27 cellular contexts compared by ENCODE assay signal in the genomic region with DNA sequence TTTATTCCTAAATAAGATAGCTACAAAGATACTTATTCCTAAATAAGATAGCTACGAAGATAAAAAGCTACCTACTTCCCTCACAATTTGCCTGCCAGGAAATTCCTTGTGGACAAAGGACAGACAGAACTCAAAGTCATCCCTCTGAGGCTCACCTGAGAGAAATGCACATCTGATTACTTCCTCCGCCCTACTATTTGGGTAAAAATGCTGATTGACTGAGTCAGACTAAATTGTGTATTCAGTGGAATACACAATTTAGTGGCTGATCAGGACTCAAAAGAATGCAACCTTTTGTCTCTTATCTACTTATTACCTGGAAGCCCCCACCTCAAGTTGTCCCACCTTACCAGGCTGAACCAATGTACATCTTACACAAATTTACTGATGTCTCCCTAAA. TPM values are rescaled to one million over a fixed set of nuclear protein-coding genes. Genes with fewer than 3 reads are reported as not detected.
DNase-seq lines count a peak whose midpoint lies in the region; ATAC-seq, FAIRE-seq and TF ChIP-seq lines count a peak whose summit lies in the region.
"Had no signal": no experiment of that assay in that cellular context is flagged by ENCODE, and none has a peak within 500 bp of the region (broad histone marks: within the 10 kb centered on the region; RNA-seq: fewer than 3 reads in every experiment).

No MANE protein-coding gene starts in this region.

- H3K4me1 ChIP-seq in A549 = no peaks in the 10 kb centered on the region
- peaks cover 8% of the 10 kb centered on the region; the same call in 1 of the 2 replicates for H3K4me1 ChIP-seq in HUES48 (ENCODE audit: control insufficient read depth, insufficient read depth, low read length)
- H3K4me1 ChIP-seq in endodermal cell (ENCODE audit: control insufficient read depth, insufficient read depth, low read length) = no peaks in the 10 kb centered on the region
- peaks cover 7 to 11% of the 10 kb centered on the region in 2 experiments for H3K4me1 ChIP-seq in trophoblast cell (ENCODE audit: control insufficient read depth in 1 of 2, insufficient read depth in 2 of 2, low read length in 2 of 2)
- H3K4me1 ChIP-seq: BLaER1 had no signal

- H3K36me3 Mint-ChIP-seq in endodermal cell (ENCODE audit: low read depth) = no peaks in the 10 kb centered on the region
- H3K36me3 Mint-ChIP-seq: CD14-positive monocyte; CD4-positive, alpha-beta memory T cell had no signal

- H3K18ac ChIP-seq in trophoblast cell (ENCODE audit: low read length) = no peak overlapping the region

- no peaks in the 10 kb centered on the region for H3K36me3 ChIP-seq in HUES48 (ENCODE audit: control insufficient read depth, insufficient read depth, low read length)
- H3K36me3 ChIP-seq in endodermal cell (ENCODE audit: control insufficient read depth, insufficient read depth, low read length) = no peaks in the 10 kb centered on the region
- H3K36me3 ChIP-seq in trophoblast cell (ENCODE audit: control insufficient read depth in 1 of 2, insufficient read depth in 2 of 2, low read length in 2 of 2) = no peaks in the 10 kb centered on the region
- H3K36me3 ChIP-seq: BLaER1 had no signal

- peak; percentile 36 for FAIRE-seq in A549 (lab: Jason Lieb, UNC)
- FAIRE-seq: G401.6, GM12891, GM19239, HTR-8/SVneo had no signal

- no peak overlapping the region for H3K27ac ChIP-seq in A549
- H3K27ac ChIP-seq in HUES48 (ENCODE audit: low read depth, low read length) = peak overlapping the region; percentile 6
- no peak overlapping the region for H3K27ac ChIP-seq in endodermal cell (ENCODE audit: low read depth, low read length)
- peak overlapping the region; percentile 65 for H3K27ac ChIP-seq in trophoblast cell (ENCODE audit: low read depth, low read length)
- H3K27ac ChIP-seq: 22Rv1, BLaER1 had no signal

- WGBS in A549 (ENCODE audit: missing lambda C conversion rate) = 40% methylated on average over 2 of the region's 2 CpGs
- 73% methylated on average over 2 of the region's 2 CpGs; no CpG with 5 or more reads in 1 of the 2 experiments for WGBS in endodermal cell (ENCODE audit: insufficient coverage in 1 of 2, insufficient read length in 1 of 2), 2 experiments
- WGBS in trophoblast cell (ENCODE audit: extremely low coverage, insufficient coverage, insufficient read length) = no CpG with 5 or more reads among the region's 2 CpGs

- peaks cover 18% of the 10 kb centered on the region for H3K79me1 ChIP-seq in trophoblast cell (ENCODE audit: low read length)

- H3K23ac ChIP-seq in trophoblast cell (ENCODE audit: low read length) = no peak overlapping the region

- peak overlapping the region; percentile 79 for H2AK5ac ChIP-seq in trophoblast cell (ENCODE audit: low read length)

- ATAC-seq in A549 = no peak
- no peak for ATAC-seq in HG03025 (IDR thresholded peaks at IDR 0.05; ENCODE audit: low FRiP score, unreplicated experiment)
- no peak for ATAC-seq in HG03571 (IDR thresholded peaks at IDR 0.05; ENCODE audit: unreplicated experiment)
- ATAC-seq: HCT116 had no signal

- no peaks in the 10 kb centered on the region for H3K79me2 ChIP-seq in trophoblast cell (ENCODE audit: control insufficient read depth, insufficient read depth, low read length, poor library complexity)

- DNase-seq in A549 (ENCODE audit: low read depth in 1 of 2, low spot score in 1 of 2) = no peak
- DNase-seq in endodermal cell = no peak
- peak in 1 of 2 donors; percentile 38 for DNase-seq in trophoblast cell
- no peak for DNase-seq in SW480 (ENCODE audit: low spot score)
- DNase-seq: CD4-positive, alpha-beta memory T cell; DMS 273 treated with DMSO at 0.1 percent for 48 hours; DMS53; DND-41; EL; GOT3; H7; HFFc6; Kasumi-1; KG1 had no signal

- TF ChIP-seq RAD21 in A549 (conservative IDR thresholded peaks at IDR 0.05 in 1 of 2, IDR thresholded peaks at IDR 0.05 in 1 of 2) = no peak

- peak overlapping the region; percentile 88 for H2BK5ac ChIP-seq in trophoblast cell (ENCODE audit: low read depth, low read length, poor library complexity)

- POLR2A ChIA-PET in A549 (lab: Yijun Ruan, JAX) = no interaction called here

- TF ChIP-seq POLR2A in A549 (IDR thresholded peaks at IDR 0.05; ENCODE audit: low read length) = no peak

- H3K9me3 ChIP-seq in A549 (no peaks in the 10 kb centered on the region), HUES48 (ENCODE audit: control insufficient read depth, insufficient read depth, low read length) (no peaks in the 10 kb centered on the region), endodermal cell (ENCODE audit: control insufficient read depth, low read length) (peaks cover 7% of the 10 kb centered on the region), trophoblast cell (ENCODE audit: insufficient read depth, low read depth, low read length) (no peaks in the 10 kb centered on the region)
- H3K9me3 ChIP-seq: BLaER1 had no signal

- no peak overlapping the region for H4K12ac ChIP-seq in trophoblast cell (ENCODE audit: low read depth, low read length)

- H3K4me3 ChIP-seq in A549 (no peak overlapping the region), HUES48 (ENCODE audit: low read depth, low read length) (no peak overlapping the region), endodermal cell (ENCODE audit: low read length) (no peak overlapping the region), trophoblast cell (ENCODE audit: low read depth, low read length) (no peak overlapping the region)
- H3K4me3 ChIP-seq: BLaER1 had no signal

- peaks cover 48% of the 10 kb centered on the region for H3K9me3 Mint-ChIP-seq in endodermal cell
- H3K9me3 Mint-ChIP-seq: HFFc6 had no signal

- H2AFZ ChIP-seq in trophoblast cell (ENCODE audit: insufficient read depth, low read length, poor library complexity) = no peak overlapping the region

- TF ChIP-seq CTCF in A549 (IDR thresholded peaks at IDR 0.05) (no peak), endodermal cell (conservative IDR thresholded peaks at IDR 0.05) (no peak)

- no peak overlapping the region for H3K4me2 ChIP-seq in A549
- H3K4me2 ChIP-seq in trophoblast cell (ENCODE audit: low read length) = no peak overlapping the region
- H3K4me2 ChIP-seq: BLaER1 had no signal

- H2BK12ac ChIP-seq in trophoblast cell (ENCODE audit: low read length) = no peak overlapping the region

- no peaks in the 10 kb centered on the region for H3K4me1 Mint-ChIP-seq in endodermal cell
- H3K4me1 Mint-ChIP-seq: CD14-positive monocyte; CD4-positive, alpha-beta memory T cell had no signal

- CTCF ChIA-PET in A549 (lab: Yijun Ruan, JAX) = no interaction called here

- H3K27me3 ChIP-seq in HUES48 (ENCODE audit: control insufficient read depth, insufficient read depth, low read length) (no peaks in the 10 kb centered on the region), endodermal cell (ENCODE audit: control insufficient read depth, insufficient read depth, low read length, poor library complexity, severe bottlenecking) (no peaks in the 10 kb centered on the region), trophoblast cell (ENCODE audit: insufficient read depth, low read length) (no peaks in the 10 kb centered on the region)

- no peak for TF ChIP-seq EP300 in A549 (IDR thresholded peaks at IDR 0.05)

- H3K9ac ChIP-seq in HUES48 (ENCODE audit: low read depth, low read length) (no peak overlapping the region), endodermal cell (ENCODE audit: extremely low read depth, low read length, poor library complexity, severe bottlenecking) (no peak overlapping the region), trophoblast cell (ENCODE audit: low read length) (no peak overlapping the region)
- H3K9ac ChIP-seq: BLaER1 had no signal

- no peak overlapping the region for H3K14ac ChIP-seq in trophoblast cell (ENCODE audit: low read length)

- no peak overlapping the region for H4K8ac ChIP-seq in trophoblast cell (ENCODE audit: low read depth, low read length)

- no peaks in the 10 kb centered on the region for H3K27me3 Mint-ChIP-seq in endodermal cell (ENCODE audit: insufficient read depth)
- H3K27me3 Mint-ChIP-seq: CD4-positive, alpha-beta memory T cell had no signal

- H3K27ac Mint-ChIP-seq in endodermal cell = peak overlapping the region; percentile 87
- H3K27ac Mint-ChIP-seq: CD14-positive monocyte; CD4-positive, alpha-beta memory T cell; HFFc6 had no signal

- no peak overlapping the region for H2BK120ac ChIP-seq in trophoblast cell (ENCODE audit: insufficient read depth, low read length, poor library complexity)

- H4K91ac ChIP-seq in trophoblast cell (ENCODE audit: low read depth, low read length) = peak overlapping the region; percentile 68

- H3K4ac ChIP-seq in trophoblast cell (ENCODE audit: low read depth, low read length) = no peak overlapping the region

- no peak overlapping the region for H3K4me3 Mint-ChIP-seq in endodermal cell
- H3K4me3 Mint-ChIP-seq: CD14-positive monocyte; CD4-positive, alpha-beta memory T cell; HFFc6 had no signal

TF ChIP-seq in A549, 52 proteins besides CTCF, POLR2A, EP300 and RAD21 (continues in another document):
- TF ChIP-seq JUN (IDR thresholded peaks at IDR 0.05) (no peak), FOSL2 (IDR thresholded peaks at IDR 0.05) (no peak), FOSL2 (CRISPR knock-in tag; IDR thresholded peaks at IDR 0.05) (no peak), SMC3 (IDR thresholded peaks at IDR 0.05) (no peak), POLR2AphosphoS2 (conservative IDR thresholded peaks at IDR 0.05; ENCODE audit: low read length) (no peak), BHLHE40 (IDR thresholded peaks at IDR 0.05; ENCODE audit: low read depth, low read length) (no peak), NR3C1 (IDR thresholded peaks at IDR 0.05) (no peak), EHMT2 (IDR thresholded peaks at IDR 0.05; ENCODE audit: low read depth) (no peak), RARB (CRISPR knock-in tag; IDR thresholded peaks at IDR 0.05) (no peak), ESRRA (IDR thresholded peaks at IDR 0.05; ENCODE audit: borderline replicate concordance, low read length) (no peak), EHF (CRISPR knock-in tag; IDR thresholded peaks at IDR 0.05) (no peak), CHD4 (IDR thresholded peaks at IDR 0.05; ENCODE audit: borderline replicate concordance) (no peak)
- TF ChIP-seq, protein P1, sequence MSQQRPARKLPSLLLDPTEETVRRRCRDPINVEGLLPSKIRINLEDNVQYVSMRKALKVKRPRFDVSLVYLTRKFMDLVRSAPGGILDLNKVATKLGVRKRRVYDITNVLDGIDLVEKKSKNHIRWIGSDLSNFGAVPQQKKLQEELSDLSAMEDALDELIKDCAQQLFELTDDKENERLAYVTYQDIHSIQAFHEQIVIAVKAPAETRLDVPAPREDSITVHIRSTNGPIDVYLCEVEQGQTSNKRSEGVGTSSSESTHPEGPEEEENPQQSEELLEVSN (IDR thresholded peaks at IDR 0.05; ENCODE audit: borderline replicate concordance, low read depth) = no peak

RNA-seq across cellular contexts. Expression of gene MAGEB16, which starts 10.3 kb away (rescaled TPM):
- not detected in 2 replicates for polyA plus RNA-seq in A549 (2011; rRNA removed)
- not detected in 2 replicates for polyA plus RNA-seq in A549 (2012; cell fraction: cytosol; rRNA removed)
- polyA plus RNA-seq in A549 (2012; cell fraction: nucleus; rRNA removed) = not detected in 2 replicates
- polyA plus RNA-seq in A549 (2017; fragmentation: RNase III; extraction: RNeasy Plus Mini Kit Qiagen cat#74134 plus additional on column Dnase treatment) = not detected in 3 replicates
- not detected in 2 replicates for polyA minus RNA-seq in A549 (2011; rRNA and poly(A)+ RNA removed)
- total RNA-seq in endodermal cell = not detected
- polyA plus RNA-seq in endodermal cell (2013, experiment 1 of 2) = not detected
- not detected for polyA plus RNA-seq in endodermal cell (2013, experiment 2 of 2)
- 0.10 and 0.11 TPM in 2 replicates for polyA plus RNA-seq in trophoblast cell (2013)
- total RNA-seq: A673; CD4-positive, alpha-beta memory T cell; HFFc6 had no signal
- polyA plus RNA-seq: AG04450; CD14-positive monocyte; CD4-positive, alpha-beta memory T cell had no signal

Comparison
In these comparisons a context has a peak if more than half of its experiments do, and no peak if none do; other contexts are left out.
1. H3K27ac ChIP-seq: peak in HUES48 (single experiment) and trophoblast cell (single experiment); none in A549 (0 of 2) and endodermal cell (single experiment).